Comparison of ENCODE assay signal across 8 cellular contexts in the genomic region with DNA sequence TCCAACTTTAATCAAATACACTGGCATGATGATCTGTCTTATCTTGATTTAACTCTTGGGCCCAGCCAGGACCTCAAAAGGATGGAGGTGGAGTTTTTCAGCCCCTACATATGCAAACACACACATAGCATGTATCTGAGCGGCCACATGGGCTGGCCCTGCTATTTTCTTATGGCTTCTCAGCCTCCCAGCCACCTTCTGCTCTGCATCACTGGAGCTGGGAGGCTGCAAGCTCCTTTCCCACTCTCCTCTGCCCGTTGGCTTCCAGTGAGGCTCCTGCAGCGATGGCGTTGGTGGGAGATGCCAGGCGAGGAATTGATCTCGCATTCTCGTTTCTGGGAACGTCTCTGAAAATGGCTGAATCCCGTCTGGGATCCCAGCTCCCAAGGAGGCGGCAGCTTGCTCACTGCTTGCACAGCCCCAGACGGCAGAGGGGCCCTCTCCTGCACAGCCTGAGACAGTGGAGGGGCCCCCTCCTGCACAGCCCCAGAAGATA. TPM values are rescaled to one million over a fixed set of nuclear protein-coding genes. Genes with fewer than 3 reads are reported as not detected.
A peak's percentile ranks its signal among the peaks of the same experiment; 100 is the strongest.
DNase-seq lines count a peak whose midpoint lies in the region; ATAC-seq and TF ChIP-seq lines count a peak whose summit lies in the region.

No MANE protein-coding gene starts in this region.

- H3K27me3 ChIP-seq in WERI-Rb-1 (ENCODE audit: insufficient read depth, low read depth, severe bottlenecking): no peaks in the 10 kb centered on the region
- peaks cover 0 to 3% (median 0%) of the 10 kb centered on the region in 7 donors for H3K27me3 ChIP-seq in heart right ventricle

- peak overlapping the region; percentile 96 for H3K4me3 ChIP-seq in GM12865 (ENCODE audit: low read depth, low read length)
- peak overlapping the region; percentile 82 for H3K4me3 ChIP-seq in WERI-Rb-1 (ENCODE audit: low read depth, low read length)
- H3K4me3 ChIP-seq in heart right ventricle: peak overlapping the region in 9 of 10 donors; percentile 78 to 98 (median 94)
- peak overlapping the region; percentile 77 for H3K4me3 ChIP-seq in skeletal muscle cell (ENCODE audit: low read depth, low read length)

- TF ChIP-seq CTCF in GM12865 (IDR thresholded peaks at IDR 0.05; ENCODE audit: insufficient read depth, low read depth, low read length, missing control alignments): no peak
- no peak for TF ChIP-seq CTCF in WERI-Rb-1 (IDR thresholded peaks at IDR 0.05; ENCODE audit: low read depth, low read length)
- no peak for TF ChIP-seq CTCF in heart right ventricle (IDR thresholded peaks at IDR 0.05)

- H3K36me3 ChIP-seq in WERI-Rb-1 (no peaks in the 10 kb centered on the region), heart right ventricle (peaks cover 0 to 6% (median 0%) of the 10 kb centered on the region in 9 donors)

- ATAC-seq in heart right ventricle (no peak), HG03097 (IDR thresholded peaks at IDR 0.05; ENCODE audit: low FRiP score, unreplicated experiment) (no peak)

- WGBS in heart right ventricle, 2 donors: 30 to 45% methylated on average over 11 of the region's 11 CpGs

- intact Hi-C loops in heart right ventricle (cut with DNase I): loop anchor here in 3 of 10 donors (5.0 to 10.0 kb wide), 3 partner anchors 38 to 60 kb away; partner anchors contain the start of gene PANK4 (in 1 of the 3)

- H3K9me3 ChIP-seq in WERI-Rb-1 (ENCODE audit: severe bottlenecking): no peaks in the 10 kb centered on the region
- no peaks in the 10 kb centered on the region for H3K9me3 ChIP-seq in heart right ventricle

- H3K4me1 ChIP-seq in heart right ventricle: peaks cover 9 to 39% (median 25%) of the 10 kb centered on the region in 9 donors

- H3K27ac ChIP-seq in WERI-Rb-1 (peak overlapping the region; percentile 88), heart right ventricle (peak overlapping the region; percentile 96 to 100 (median 98))

- DNase-seq in GM12865 (ENCODE audit: low read depth): peak; percentile 26
- DNase-seq in WERI-Rb-1: no peak
- DNase-seq in heart right ventricle: no peak
- DNase-seq in skeletal muscle cell (ENCODE audit: low read depth): no peak
- no peak for DNase-seq in NK-92 treated with Interleukin-12 subunit alpha and Interleukin-12 subunit beta, amount 100 ng/mL, for 24 hours (lab: John Stamatoyannopoulos, UW)
- no peak for DNase-seq in AG08395 (ENCODE audit: low spot score)
- DNase-seq in NCI-H748 treated with DMSO at 0.1 percent for 48 hours (lab: John Stamatoyannopoulos, UW): no peak

RNA-seq across cellular contexts. Expression of gene PRXL2B, which starts 1.7 kb away (rescaled TPM):
- 10 to 100 TPM in 1 of 10 donors, 1 to 10 TPM in 9; 3.7 to 10.3 (median 5.3) TPM for total RNA-seq in heart right ventricle
- 10 to 100 TPM in 1 of 2 donors, 1 to 10 TPM in 1; 6.8 to 12.0 TPM for polyA plus RNA-seq in heart right ventricle

RNA-seq across cellular contexts. Expression of gene TNFRSF14, which starts 28.7 kb away (rescaled TPM):
- 10 to 100 TPM in 7 of 10 donors, 1 to 10 TPM in 3; 7.5 to 43.8 (median 13.0) TPM for total RNA-seq in heart right ventricle
- polyA plus RNA-seq in heart right ventricle: 10 to 100 TPM; 19.3 to 59.6 TPM

RNA-seq across cellular contexts. Expression of gene MMEL1, which starts 47.9 kb away (rescaled TPM):
- under 1 TPM in 3 of 10 donors, not detected in 7; 0.17 to 0.77 (median 0.67) TPM for total RNA-seq in heart right ventricle
- polyA plus RNA-seq in heart right ventricle: 1 to 10 TPM in 1 of 2 donors, under 1 TPM in 1; 0.46 to 3.9 TPM

RNA-seq across cellular contexts. Expression of gene HES5, which starts 54.8 kb away (rescaled TPM):
- 1 to 10 TPM in 6 of 10 donors, under 1 TPM in 3, not detected in 1; 0.51 to 3.1 (median 1.4) TPM for total RNA-seq in heart right ventricle
- polyA plus RNA-seq in heart right ventricle: 1 to 10 TPM; 1.0 to 1.1 TPM

RNA-seq across cellular contexts. Expression of gene PANK4, which starts 58.5 kb away (rescaled TPM):
- 10 to 100 TPM; 29.8 to 56.4 (median 35.2) TPM for total RNA-seq in heart right ventricle
- 10 to 100 TPM; 26.1 to 35.6 TPM for polyA plus RNA-seq in heart right ventricle
